ENCODE assay signal across 8 cellular contexts in the genomic region with DNA sequence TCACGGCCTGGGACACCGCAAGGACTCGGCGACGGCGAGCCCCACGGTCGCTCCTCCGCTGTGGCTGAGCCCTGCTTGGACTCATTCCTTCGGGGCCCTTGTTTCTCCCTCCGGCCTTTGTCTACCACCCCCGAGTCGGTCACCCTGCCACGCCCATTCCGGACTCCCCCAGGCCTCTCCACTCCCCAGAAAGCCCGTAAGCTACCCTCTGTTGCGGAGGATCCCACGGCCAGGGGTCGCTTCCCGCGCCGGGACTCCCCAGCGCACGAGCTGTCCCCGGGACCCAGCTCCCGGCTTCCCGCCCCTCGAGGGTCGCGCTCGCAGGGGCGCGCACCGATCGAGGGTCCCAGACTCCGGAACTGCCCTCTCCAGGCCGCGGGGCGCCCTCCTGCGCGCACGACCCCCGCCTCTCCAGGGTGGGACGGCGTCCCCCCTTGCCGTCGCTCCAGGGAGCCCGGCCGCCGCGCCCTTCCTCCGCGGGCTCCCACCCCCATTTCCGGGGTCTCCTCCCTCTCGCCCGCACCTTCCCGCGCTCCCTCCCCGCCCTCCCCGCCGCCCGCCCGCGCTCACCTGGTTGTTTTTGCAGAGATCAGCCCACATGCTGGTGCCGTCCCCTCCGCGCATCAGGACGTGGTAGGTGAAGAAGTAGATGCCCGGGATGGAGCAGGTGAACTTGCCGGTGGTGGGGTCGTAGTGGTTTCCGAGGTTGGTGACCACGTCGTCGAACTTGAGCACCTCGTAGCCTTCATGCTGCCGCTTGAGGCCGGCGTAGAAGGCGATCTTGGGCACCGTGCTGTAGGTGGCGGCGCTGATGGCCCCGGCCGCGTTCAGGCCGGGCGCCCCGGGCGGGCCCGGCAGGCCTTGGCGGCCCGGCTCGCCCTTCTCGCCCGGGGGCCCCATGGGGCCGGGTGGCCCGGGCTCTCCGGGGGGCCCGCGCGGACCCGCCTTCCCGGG. TPM values are rescaled to one million over a fixed set of nuclear protein-coding genes. Genes with fewer than 3 reads are reported as not detected.
A peak's percentile ranks its signal among the peaks of the same experiment; 100 is the strongest.
DNase-seq lines count a peak whose midpoint lies in the region; ATAC-seq, FAIRE-seq and TF ChIP-seq lines count a peak whose summit lies in the region.

No MANE protein-coding gene starts in this region.

- peak overlapping the region; percentile 82 for H3K4me3 Mint-ChIP-seq in astrocyte (ENCODE audit: unreplicated experiment)
- H3K4me3 Mint-ChIP-seq in natural killer cell treated with Interleukin-12 subunit alpha and Interleukin-12 subunit beta and Interleukin-15 and Interleukin-18, amount 100 ng/mL, for 72 hours: peak overlapping the region; percentile 69

- H3K4me1 ChIP-seq in astrocyte (ENCODE audit: insufficient read depth, low read length): peaks cover 6% of the 10 kb centered on the region
- H3K4me1 ChIP-seq in body of pancreas: peaks cover 24% of the 10 kb centered on the region

- peak overlapping the region; percentile 54 for H2AFZ ChIP-seq in astrocyte (ENCODE audit: low read depth, low read length)

- H3K36me3 ChIP-seq in astrocyte (ENCODE audit: insufficient read depth, low read length): no peaks in the 10 kb centered on the region
- no peaks in the 10 kb centered on the region for H3K36me3 ChIP-seq in body of pancreas (replicated peaks in 1 of 2; ENCODE audit: insufficient read depth in 1 of 2, low read depth in 2 of 2)

- ATAC-seq in GM19023 (IDR thresholded peaks at IDR 0.05; ENCODE audit: unreplicated experiment) (peak; percentile 20), HG03103 (IDR thresholded peaks at IDR 0.05; ENCODE audit: low read depth, unreplicated experiment) (peak; percentile 26), body of pancreas (no peak)
- ATAC-seq in natural killer cell treated with Interleukin-12 subunit alpha and Interleukin-12 subunit beta and Interleukin-15 and Interleukin-18, amount 100 ng/mL, for 72 hours: peak; percentile 50 to 69

- intact Hi-C loops in body of pancreas (cut with DNase I): no loop called here

- WGBS in body of pancreas, 2 donors: 6 to 14% methylated on average over 39 to 71 of the region's 104 CpGs

- H3K9me3 ChIP-seq in astrocyte (ENCODE audit: insufficient read depth, low read depth, low read length) (no peaks in the 10 kb centered on the region), body of pancreas (no peaks in the 10 kb centered on the region)

- no peak for TF ChIP-seq CTCF in astrocyte (IDR thresholded peaks at IDR 0.05; ENCODE audit: insufficient read depth, low read depth, low read length)
- no peak for TF ChIP-seq CTCF in body of pancreas (IDR thresholded peaks at IDR 0.05)

- H3K27me3 Mint-ChIP-seq in astrocyte (ENCODE audit: low read depth, unreplicated experiment): peaks cover 42% of the 10 kb centered on the region
- peaks cover 24 to 29% of the 10 kb centered on the region in 2 donors for H3K27me3 Mint-ChIP-seq in natural killer cell treated with Interleukin-12 subunit alpha and Interleukin-12 subunit beta and Interleukin-15 and Interleukin-18, amount 100 ng/mL, for 72 hours

- no peak overlapping the region for H3K9ac ChIP-seq in astrocyte (ENCODE audit: low read length)

- H3K4me2 ChIP-seq in astrocyte (ENCODE audit: low read length): peak overlapping the region; percentile 85

- H3K27ac ChIP-seq in astrocyte (ENCODE audit: low read depth, low read length) (no peak overlapping the region), body of pancreas (no peak overlapping the region)

- no peaks in the 10 kb centered on the region for H3K4me1 Mint-ChIP-seq in astrocyte (ENCODE audit: low read depth, unreplicated experiment)
- peaks cover 5 to 12% of the 10 kb centered on the region in 2 donors for H3K4me1 Mint-ChIP-seq in natural killer cell treated with Interleukin-12 subunit alpha and Interleukin-12 subunit beta and Interleukin-15 and Interleukin-18, amount 100 ng/mL, for 72 hours (ENCODE audit: low read depth in 2 of 2)

- no peaks in the 10 kb centered on the region for H3K36me3 Mint-ChIP-seq in astrocyte (ENCODE audit: low read depth, unreplicated experiment)
- no peaks in the 10 kb centered on the region for H3K36me3 Mint-ChIP-seq in natural killer cell treated with Interleukin-12 subunit alpha and Interleukin-12 subunit beta and Interleukin-15 and Interleukin-18, amount 100 ng/mL, for 72 hours

- no peak for FAIRE-seq in astrocyte (lab: Jason Lieb, UNC)

- no peaks in the 10 kb centered on the region for H3K9me3 Mint-ChIP-seq in astrocyte (ENCODE audit: unreplicated experiment)
- no peaks in the 10 kb centered on the region for H3K9me3 Mint-ChIP-seq in natural killer cell treated with Interleukin-12 subunit alpha and Interleukin-12 subunit beta and Interleukin-15 and Interleukin-18, amount 100 ng/mL, for 72 hours

- TF ChIP-seq POLR2A in body of pancreas (IDR thresholded peaks at IDR 0.05): no peak

- peaks cover 4% of the 10 kb centered on the region for H4K20me1 ChIP-seq in astrocyte (ENCODE audit: insufficient read depth, low read length)

- DNase-seq in AG20443 (ENCODE audit: low spot score) (peak; percentile 20), astrocyte (ENCODE audit: low read depth) (no peak), COR-L47 (lab: John Stamatoyannopoulos, UW) (no peak), COLO829 (ENCODE audit: low spot score) (no peak), body of pancreas (no peak)
- no peak for DNase-seq in natural killer cell treated with Interleukin-12 subunit alpha and Interleukin-12 subunit beta and Interleukin-15 and Interleukin-18, amount 100 ng/mL, for 72 hours (ENCODE audit: low spot score)

- H3K27ac Mint-ChIP-seq in astrocyte (ENCODE audit: unreplicated experiment): peak overlapping the region; percentile 18
- no peak overlapping the region for H3K27ac Mint-ChIP-seq in natural killer cell treated with Interleukin-12 subunit alpha and Interleukin-12 subunit beta and Interleukin-15 and Interleukin-18, amount 100 ng/mL, for 72 hours

- no peaks in the 10 kb centered on the region for H3K79me2 ChIP-seq in astrocyte (ENCODE audit: insufficient read depth, low read length)

- H3K4me3 ChIP-seq in astrocyte (ENCODE audit: insufficient read depth, low read depth, low read length): no peak overlapping the region
- no peak overlapping the region for H3K4me3 ChIP-seq in body of pancreas

- H3K27me3 ChIP-seq in astrocyte (ENCODE audit: insufficient read depth, low read length) (peaks cover 51% of the 10 kb centered on the region), body of pancreas (peaks cover 0 to 20% of the 10 kb centered on the region in 2 donors)

RNA-seq across cellular contexts. Expression of a gene that starts 1.5 kb away (rescaled TPM):
- 0.62 and 1.00 TPM in 2 replicates for total RNA-seq in astrocyte
- under 1 TPM in 1 of 2 donors, not detected in 1; 0.38 TPM for total RNA-seq in natural killer cell treated with Interleukin-12 subunit alpha and Interleukin-12 subunit beta and Interleukin-15 and Interleukin-18, amount 100 ng/mL, for 72 hours
- not detected for total RNA-seq in body of pancreas
